Comparison of ENCODE assay signal across 2 cellular contexts in the genomic region with DNA sequence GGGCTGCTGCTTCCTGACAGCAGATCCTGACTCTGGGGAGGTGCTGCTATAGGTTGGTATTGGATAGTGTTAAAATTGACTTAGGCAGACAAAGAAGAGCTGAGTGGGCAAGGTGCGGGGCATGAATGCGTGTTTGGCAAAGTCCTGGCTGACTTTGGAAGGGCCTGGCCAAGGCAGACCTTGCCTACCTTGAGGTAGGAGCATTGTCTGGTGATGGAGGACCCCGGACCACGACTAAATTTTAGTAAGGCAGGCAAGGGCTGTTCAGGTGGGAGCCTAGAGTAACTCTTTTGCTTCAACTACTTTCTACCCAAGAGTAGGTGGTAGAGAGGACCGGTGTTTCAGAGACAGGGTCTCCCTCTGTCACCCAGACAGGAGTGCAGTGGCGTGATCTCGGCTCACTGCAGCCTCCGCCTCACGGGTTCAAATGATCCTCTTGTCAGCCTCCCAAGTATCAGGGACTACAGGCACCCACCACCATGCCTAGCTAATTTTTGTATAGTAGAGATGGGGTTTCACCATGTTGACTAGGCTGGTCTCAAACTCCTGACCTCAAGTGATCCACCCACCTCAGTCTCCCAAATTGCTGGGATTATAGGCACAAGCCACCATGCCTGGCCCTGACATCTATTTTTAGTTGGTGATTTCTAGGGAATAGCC.
TF ChIP-seq lines count a peak whose summit lies in the region.

No MANE protein-coding gene starts in this region.

TF ChIP-seq in HEK293, 187 proteins besides CTCF, POLR2A, EP300 and RAD21:
- no peak for TF ChIP-seq OSR2 (tag by site-specific recombination; IDR thresholded peaks at IDR 0.05)
- TF ChIP-seq ZNF600 (tag by site-specific recombination; IDR thresholded peaks at IDR 0.05): 0 out of 2 replicates have a peak, but pooled peaks have one; percentile 9
- no peak for TF ChIP-seq ZNF510 (tag by site-specific recombination; IDR thresholded peaks at IDR 0.05; ENCODE audit: insufficient replicate concordance)
TF ChIP-seq in HEK293: peak in this region for 1.

TF ChIP-seq in HEK293T, 16 proteins besides CTCF, POLR2A, EP300 and RAD21:
- no peak for TF ChIP-seq FOXM1 (IDR thresholded peaks at IDR 0.05; ENCODE audit: borderline replicate concordance)
- TF ChIP-seq L3MBTL2 (conservative IDR thresholded peaks at IDR 0.05): no peak
- no peak for TF ChIP-seq FOXA1 (IDR thresholded peaks at IDR 0.05)
